Comparison of ENCODE assay signal across 1 cellular context in the genomic region with DNA sequence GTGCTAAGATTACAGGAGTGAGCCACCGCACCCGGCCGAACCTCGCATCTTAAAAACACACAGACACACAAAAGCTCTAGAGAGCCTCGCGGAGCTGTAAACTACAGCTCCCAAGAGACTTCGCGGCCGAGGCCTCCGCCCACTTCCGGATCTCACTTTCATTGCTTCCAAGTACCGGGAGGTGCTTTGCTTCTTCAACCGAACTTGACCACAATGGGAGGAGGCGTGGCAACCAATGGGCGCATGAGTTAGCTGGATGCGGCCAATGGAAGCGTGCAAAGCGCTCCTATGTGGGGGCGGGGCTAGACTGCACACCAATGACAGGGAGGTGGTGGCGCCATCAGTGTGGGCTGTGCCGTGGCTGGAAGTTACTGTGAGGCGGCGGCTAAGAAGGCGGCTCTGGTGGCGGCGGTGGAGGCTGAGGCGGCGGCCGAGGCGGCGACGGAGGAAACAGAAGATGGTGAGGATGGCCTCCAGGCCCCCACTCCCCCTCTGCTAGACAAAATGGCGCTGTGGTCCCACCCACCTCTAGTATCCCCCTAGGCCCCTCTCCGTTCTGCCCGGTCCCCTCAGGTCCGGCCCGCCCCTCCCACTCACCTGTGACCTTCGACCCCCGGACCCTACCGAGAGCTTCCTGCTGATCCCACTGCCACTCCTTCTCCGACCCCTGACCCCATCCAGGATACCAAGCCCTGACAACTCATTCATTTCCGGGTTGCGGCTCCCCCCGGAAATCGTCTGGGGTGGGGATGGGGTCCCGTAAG.
TF ChIP-seq lines count a peak whose summit lies in the region.

A gene (plus strand): TSS at position 366 of the 764 bp plus-strand sequence. CDS start 92 bp downstream, at position 458.

TF ChIP-seq in HepG2, 621 proteins besides CTCF, POLR2A, EP300 and RAD21 (continued from another document and continues in another):
- TF ChIP-seq, protein P1, sequence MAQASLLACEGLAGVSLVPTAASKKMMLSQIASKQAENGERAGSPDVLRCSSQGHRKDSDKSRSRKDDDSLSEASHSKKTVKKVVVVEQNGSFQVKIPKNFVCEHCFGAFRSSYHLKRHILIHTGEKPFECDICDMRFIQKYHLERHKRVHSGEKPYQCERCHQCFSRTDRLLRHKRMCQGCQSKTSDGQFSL (CRISPR knock-in tag; IDR thresholded peaks at IDR 0.05) = no peak
- TF ChIP-seq MEIS1 (CRISPR knock-in tag; IDR thresholded peaks at IDR 0.05; ENCODE audit: borderline replicate concordance) (no peak), KDM5B (CRISPR knock-in tag; IDR thresholded peaks at IDR 0.05; ENCODE audit: borderline replicate concordance) (peak; percentile 73), KDM2A (CRISPR knock-in tag; IDR thresholded peaks at IDR 0.05; ENCODE audit: borderline replicate concordance, low read depth) (peak; percentile 32; the same call in 1 of the 2 replicates), NFYB (CRISPR knock-in tag; IDR thresholded peaks at IDR 0.05) (peak; percentile 99), ZFP90 (CRISPR knock-in tag; IDR thresholded peaks at IDR 0.05; ENCODE audit: borderline replicate concordance) (peak; percentile 82), TCF12 (IDR thresholded peaks at IDR 0.05) (no peak), TCF12 (CRISPR knock-in tag; IDR thresholded peaks at IDR 0.05) (no peak), MAFF (IDR thresholded peaks at IDR 0.05; ENCODE audit: low read depth, low read length) (no peak), ZNF33A (CRISPR knock-in tag; IDR thresholded peaks at IDR 0.05; ENCODE audit: borderline replicate concordance) (no peak), SIN3A (IDR thresholded peaks at IDR 0.05; ENCODE audit: borderline replicate concordance, low read depth, low read length) (peak; percentile 52; the same call in 1 of the 2 replicates), ZFP37 (CRISPR knock-in tag; IDR thresholded peaks at IDR 0.05; ENCODE audit: borderline replicate concordance) (0 out of 2 replicates have a peak, but pooled peaks have one; percentile 13), ZNF607 (CRISPR knock-in tag; IDR thresholded peaks at IDR 0.05; ENCODE audit: borderline replicate concordance) (peak; percentile 36; the same call in 1 of the 2 replicates), ZNF563 (CRISPR knock-in tag; IDR thresholded peaks at IDR 0.05) (peak; percentile 92), HES4 (CRISPR knock-in tag; IDR thresholded peaks at IDR 0.05; ENCODE audit: borderline replicate concordance) (peak; percentile 94; the same call in 1 of the 2 replicates), CBFB (CRISPR knock-in tag; IDR thresholded peaks at IDR 0.05) (peak; percentile 33; the same call in 1 of the 2 replicates), YEATS2 (CRISPR knock-in tag; IDR thresholded peaks at IDR 0.05; ENCODE audit: borderline replicate concordance) (peak; percentile 83), ZNF891 (CRISPR knock-in tag; IDR thresholded peaks at IDR 0.05) (0 out of 2 replicates have a peak, but pooled peaks have one; percentile 40), NCOA2 (CRISPR knock-in tag; IDR thresholded peaks at IDR 0.05) (no peak), PAWR (CRISPR knock-in tag; IDR thresholded peaks at IDR 0.05; ENCODE audit: borderline replicate concordance) (no peak), ZBTB3 (CRISPR knock-in tag; IDR thresholded peaks at IDR 0.05; ENCODE audit: borderline replicate concordance, low read depth) (0 out of 2 replicates have a peak, but pooled peaks have one; percentile 12), NRL (CRISPR knock-in tag; IDR thresholded peaks at IDR 0.05; ENCODE audit: borderline replicate concordance) (peak; percentile 61; the same call in 1 of the 2 replicates)
- TF ChIP-seq, protein P2, sequence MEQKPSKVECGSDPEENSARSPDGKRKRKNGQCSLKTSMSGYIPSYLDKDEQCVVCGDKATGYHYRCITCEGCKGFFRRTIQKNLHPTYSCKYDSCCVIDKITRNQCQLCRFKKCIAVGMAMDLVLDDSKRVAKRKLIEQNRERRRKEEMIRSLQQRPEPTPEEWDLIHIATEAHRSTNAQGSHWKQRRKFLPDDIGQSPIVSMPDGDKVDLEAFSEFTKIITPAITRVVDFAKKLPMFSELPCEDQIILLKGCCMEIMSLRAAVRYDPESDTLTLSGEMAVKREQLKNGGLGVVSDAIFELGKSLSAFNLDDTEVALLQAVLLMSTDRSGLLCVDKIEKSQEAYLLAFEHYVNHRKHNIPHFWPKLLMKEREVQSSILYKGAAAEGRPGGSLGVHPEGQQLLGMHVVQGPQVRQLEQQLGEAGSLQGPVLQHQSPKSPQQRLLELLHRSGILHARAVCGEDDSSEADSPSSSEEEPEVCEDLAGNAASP (CRISPR knock-in tag; IDR thresholded peaks at IDR 0.05; ENCODE audit: borderline replicate concordance) = no peak
- TF ChIP-seq, protein P3, sequence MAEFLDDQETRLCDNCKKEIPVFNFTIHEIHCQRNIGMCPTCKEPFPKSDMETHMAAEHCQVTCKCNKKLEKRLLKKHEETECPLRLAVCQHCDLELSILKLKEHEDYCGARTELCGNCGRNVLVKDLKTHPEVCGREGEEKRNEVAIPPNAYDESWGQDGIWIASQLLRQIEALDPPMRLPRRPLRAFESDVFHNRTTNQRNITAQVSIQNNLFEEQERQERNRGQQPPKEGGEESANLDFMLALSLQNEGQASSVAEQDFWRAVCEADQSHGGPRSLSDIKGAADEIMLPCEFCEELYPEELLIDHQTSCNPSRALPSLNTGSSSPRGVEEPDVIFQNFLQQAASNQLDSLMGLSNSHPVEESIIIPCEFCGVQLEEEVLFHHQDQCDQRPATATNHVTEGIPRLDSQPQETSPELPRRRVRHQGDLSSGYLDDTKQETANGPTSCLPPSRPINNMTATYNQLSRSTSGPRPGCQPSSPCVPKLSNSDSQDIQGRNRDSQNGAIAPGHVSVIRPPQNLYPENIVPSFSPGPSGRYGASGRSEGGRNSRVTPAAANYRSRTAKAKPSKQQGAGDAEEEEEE (CRISPR knock-in tag; IDR thresholded peaks at IDR 0.05; ENCODE audit: borderline replicate concordance) = peak; percentile 84; the same call in 1 of the 2 replicates
- TF ChIP-seq, protein P4, sequence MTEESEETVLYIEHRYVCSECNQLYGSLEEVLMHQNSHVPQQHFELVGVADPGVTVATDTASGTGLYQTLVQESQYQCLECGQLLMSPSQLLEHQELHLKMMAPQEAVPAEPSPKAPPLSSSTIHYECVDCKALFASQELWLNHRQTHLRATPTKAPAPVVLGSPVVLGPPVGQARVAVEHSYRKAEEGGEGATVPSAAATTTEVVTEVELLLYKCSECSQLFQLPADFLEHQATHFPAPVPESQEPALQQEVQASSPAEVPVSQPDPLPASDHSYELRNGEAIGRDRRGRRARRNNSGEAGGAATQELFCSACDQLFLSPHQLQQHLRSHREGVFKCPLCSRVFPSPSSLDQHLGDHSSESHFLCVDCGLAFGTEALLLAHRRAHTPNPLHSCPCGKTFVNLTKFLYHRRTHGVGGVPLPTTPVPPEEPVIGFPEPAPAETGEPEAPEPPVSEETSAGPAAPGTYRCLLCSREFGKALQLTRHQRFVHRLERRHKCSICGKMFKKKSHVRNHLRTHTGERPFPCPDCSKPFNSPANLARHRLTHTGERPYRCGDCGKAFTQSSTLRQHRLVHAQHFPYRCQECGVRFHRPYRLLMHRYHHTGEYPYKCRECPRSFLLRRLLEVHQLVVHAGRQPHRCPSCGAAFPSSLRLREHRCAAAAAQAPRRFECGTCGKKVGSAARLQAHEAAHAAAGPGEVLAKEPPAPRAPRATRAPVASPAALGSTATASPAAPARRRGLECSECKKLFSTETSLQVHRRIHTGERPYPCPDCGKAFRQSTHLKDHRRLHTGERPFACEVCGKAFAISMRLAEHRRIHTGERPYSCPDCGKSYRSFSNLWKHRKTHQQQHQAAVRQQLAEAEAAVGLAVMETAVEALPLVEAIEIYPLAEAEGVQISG (CRISPR knock-in tag; IDR thresholded peaks at IDR 0.05) = peak; percentile 59; the same call in 1 of the 2 replicates
- TF ChIP-seq, protein P5, sequence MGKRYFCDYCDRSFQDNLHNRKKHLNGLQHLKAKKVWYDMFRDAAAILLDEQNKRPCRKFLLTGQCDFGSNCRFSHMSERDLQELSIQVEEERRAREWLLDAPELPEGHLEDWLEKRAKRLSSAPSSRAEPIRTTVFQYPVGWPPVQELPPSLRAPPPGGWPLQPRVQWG (CRISPR knock-in tag; IDR thresholded peaks at IDR 0.05; ENCODE audit: borderline replicate concordance, low read depth) = no peak
- TF ChIP-seq, protein P6, sequence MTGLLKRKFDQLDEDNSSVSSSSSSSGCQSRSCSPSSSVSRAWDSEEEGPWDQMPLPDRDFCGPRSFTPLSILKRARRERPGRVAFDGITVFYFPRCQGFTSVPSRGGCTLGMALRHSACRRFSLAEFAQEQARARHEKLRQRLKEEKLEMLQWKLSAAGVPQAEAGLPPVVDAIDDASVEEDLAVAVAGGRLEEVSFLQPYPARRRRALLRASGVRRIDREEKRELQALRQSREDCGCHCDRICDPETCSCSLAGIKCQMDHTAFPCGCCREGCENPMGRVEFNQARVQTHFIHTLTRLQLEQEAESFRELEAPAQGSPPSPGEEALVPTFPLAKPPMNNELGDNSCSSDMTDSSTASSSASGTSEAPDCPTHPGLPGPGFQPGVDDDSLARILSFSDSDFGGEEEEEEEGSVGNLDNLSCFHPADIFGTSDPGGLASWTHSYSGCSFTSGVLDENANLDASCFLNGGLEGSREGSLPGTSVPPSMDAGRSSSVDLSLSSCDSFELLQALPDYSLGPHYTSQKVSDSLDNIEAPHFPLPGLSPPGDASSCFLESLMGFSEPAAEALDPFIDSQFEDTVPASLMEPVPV (CRISPR knock-in tag; IDR thresholded peaks at IDR 0.05) = 0 out of 2 replicates have a peak, but pooled peaks have one; percentile 33
- TF ChIP-seq, protein P7, sequence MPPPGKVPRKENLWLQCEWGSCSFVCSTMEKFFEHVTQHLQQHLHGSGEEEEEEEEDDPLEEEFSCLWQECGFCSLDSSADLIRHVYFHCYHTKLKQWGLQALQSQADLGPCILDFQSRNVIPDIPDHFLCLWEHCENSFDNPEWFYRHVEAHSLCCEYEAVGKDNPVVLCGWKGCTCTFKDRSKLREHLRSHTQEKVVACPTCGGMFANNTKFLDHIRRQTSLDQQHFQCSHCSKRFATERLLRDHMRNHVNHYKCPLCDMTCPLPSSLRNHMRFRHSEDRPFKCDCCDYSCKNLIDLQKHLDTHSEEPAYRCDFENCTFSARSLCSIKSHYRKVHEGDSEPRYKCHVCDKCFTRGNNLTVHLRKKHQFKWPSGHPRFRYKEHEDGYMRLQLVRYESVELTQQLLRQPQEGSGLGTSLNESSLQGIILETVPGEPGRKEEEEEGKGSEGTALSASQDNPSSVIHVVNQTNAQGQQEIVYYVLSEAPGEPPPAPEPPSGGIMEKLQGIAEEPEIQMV (CRISPR knock-in tag; IDR thresholded peaks at IDR 0.05; ENCODE audit: low read depth) = peak; percentile 100
- TF ChIP-seq, protein P8, sequence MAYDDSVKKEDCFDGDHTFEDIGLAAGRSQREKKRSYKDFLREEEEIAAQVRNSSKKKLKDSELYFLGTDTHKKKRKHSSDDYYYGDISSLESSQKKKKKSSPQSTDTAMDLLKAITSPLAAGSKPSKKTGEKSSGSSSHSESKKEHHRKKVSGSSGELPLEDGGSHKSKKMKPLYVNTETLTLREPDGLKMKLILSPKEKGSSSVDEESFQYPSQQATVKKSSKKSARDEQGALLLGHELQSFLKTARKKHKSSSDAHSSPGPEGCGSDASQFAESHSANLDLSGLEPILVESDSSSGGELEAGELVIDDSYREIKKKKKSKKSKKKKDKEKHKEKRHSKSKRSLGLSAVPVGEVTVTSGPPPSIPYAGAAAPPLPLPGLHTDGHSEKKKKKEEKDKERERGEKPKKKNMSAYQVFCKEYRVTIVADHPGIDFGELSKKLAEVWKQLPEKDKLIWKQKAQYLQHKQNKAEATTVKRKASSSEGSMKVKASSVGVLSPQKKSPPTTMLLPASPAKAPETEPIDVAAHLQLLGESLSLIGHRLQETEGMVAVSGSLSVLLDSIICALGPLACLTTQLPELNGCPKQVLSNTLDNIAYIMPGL (CRISPR knock-in tag; IDR thresholded peaks at IDR 0.05; ENCODE audit: borderline replicate concordance in 1 of 2, low read depth in 1 of 2) = peak in 1 of 2 experiments; percentile 41; a peak in 3 of 4 replicates
- TF ChIP-seq, protein P9, sequence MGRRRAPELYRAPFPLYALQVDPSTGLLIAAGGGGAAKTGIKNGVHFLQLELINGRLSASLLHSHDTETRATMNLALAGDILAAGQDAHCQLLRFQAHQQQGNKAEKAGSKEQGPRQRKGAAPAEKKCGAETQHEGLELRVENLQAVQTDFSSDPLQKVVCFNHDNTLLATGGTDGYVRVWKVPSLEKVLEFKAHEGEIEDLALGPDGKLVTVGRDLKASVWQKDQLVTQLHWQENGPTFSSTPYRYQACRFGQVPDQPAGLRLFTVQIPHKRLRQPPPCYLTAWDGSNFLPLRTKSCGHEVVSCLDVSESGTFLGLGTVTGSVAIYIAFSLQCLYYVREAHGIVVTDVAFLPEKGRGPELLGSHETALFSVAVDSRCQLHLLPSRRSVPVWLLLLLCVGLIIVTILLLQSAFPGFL (CRISPR knock-in tag; IDR thresholded peaks at IDR 0.05) = no peak
- TF ChIP-seq, protein P10, sequence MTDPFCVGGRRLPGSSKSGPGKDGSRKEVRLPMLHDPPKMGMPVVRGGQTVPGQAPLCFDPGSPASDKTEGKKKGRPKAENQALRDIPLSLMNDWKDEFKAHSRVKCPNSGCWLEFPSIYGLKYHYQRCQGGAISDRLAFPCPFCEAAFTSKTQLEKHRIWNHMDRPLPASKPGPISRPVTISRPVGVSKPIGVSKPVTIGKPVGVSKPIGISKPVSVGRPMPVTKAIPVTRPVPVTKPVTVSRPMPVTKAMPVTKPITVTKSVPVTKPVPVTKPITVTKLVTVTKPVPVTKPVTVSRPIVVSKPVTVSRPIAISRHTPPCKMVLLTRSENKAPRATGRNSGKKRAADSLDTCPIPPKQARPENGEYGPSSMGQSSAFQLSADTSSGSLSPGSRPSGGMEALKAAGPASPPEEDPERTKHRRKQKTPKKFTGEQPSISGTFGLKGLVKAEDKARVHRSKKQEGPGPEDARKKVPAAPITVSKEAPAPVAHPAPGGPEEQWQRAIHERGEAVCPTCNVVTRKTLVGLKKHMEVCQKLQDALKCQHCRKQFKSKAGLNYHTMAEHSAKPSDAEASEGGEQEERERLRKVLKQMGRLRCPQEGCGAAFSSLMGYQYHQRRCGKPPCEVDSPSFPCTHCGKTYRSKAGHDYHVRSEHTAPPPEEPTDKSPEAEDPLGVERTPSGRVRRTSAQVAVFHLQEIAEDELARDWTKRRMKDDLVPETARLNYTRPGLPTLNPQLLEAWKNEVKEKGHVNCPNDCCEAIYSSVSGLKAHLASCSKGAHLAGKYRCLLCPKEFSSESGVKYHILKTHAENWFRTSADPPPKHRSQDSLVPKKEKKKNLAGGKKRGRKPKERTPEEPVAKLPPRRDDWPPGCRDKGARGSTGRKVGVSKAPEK (CRISPR knock-in tag; IDR thresholded peaks at IDR 0.05; ENCODE audit: borderline replicate concordance) = no peak
- TF ChIP-seq, protein P11, sequence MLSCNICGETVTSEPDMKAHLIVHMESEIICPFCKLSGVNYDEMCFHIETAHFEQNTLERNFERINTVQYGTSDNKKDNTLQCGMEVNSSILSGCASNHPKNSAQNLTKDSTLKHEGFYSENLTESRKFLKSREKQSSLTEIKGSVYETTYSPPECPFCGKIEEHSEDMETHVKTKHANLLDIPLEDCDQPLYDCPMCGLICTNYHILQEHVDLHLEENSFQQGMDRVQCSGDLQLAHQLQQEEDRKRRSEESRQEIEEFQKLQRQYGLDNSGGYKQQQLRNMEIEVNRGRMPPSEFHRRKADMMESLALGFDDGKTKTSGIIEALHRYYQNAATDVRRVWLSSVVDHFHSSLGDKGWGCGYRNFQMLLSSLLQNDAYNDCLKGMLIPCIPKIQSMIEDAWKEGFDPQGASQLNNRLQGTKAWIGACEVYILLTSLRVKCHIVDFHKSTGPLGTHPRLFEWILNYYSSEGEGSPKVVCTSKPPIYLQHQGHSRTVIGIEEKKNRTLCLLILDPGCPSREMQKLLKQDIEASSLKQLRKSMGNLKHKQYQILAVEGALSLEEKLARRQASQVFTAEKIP (CRISPR knock-in tag; IDR thresholded peaks at IDR 0.05; ENCODE audit: borderline replicate concordance) = no peak
